Comparison of ENCODE assay signal across 8 cellular contexts in the genomic region with DNA sequence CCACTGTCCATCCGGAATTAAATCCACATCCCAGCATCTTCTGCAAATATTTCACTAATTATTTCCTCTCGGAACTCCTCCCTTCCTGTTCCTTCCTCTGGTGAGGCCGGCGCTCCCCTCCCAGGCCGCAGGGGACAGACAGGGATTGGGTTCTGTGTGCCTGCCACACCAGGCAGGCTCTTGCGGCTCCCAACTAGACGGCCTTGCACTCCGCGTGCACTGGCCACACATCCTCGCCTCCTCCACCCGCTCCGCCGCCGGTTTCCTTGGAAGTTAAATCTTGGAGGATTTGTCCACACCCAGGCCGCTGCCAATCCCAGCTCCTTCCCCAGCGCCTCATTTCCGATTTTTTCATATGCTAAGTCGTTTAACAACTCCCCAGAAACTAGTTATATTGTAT.
DNase-seq lines count a peak whose midpoint lies in the region; ATAC-seq and TF ChIP-seq lines count a peak whose summit lies in the region.
"Not testable (repeated sequence)": the region's sequence is repeated elsewhere in the genome, so short reads cannot be mapped to it uniquely, and the experiment has no call there.

No MANE protein-coding gene starts in this region.

- H3K4me1 ChIP-seq in left ventricle myocardium inferior = not testable (repeated sequence)

- peak overlapping the region; percentile 26 for H3K4me3 Mint-ChIP-seq in T-helper 17 cell
- not testable (repeated sequence) for H3K4me3 Mint-ChIP-seq in activated T-cell treated with anti-CD3 and anti-CD28 coated beads, Interleukin-2, amount 50 U/mL, for 72 hours; stimulated activated naive CD8-positive, alpha-beta T cell treated with anti-CD3 and anti-CD28 coated beads, Interleukin-15, Interleukin-2, amounts not matched to agents 100 ng/mL and 50 ng/mL, for 24 hours

- peak overlapping the region; percentile 3 for H3K27ac ChIP-seq in left ventricle myocardium inferior (replicated peaks)

- DNase-seq in D341Med (ENCODE audit: low spot score) = peak; percentile 13
- DNase-seq in T-helper 17 cell; activated T-cell treated with anti-CD3 and anti-CD28 coated beads, Interleukin-2, amount 50 U/mL, for 72 hours: not testable (repeated sequence)
- DNase-seq in ecto neural progenitor cell (ENCODE audit: low spot score) = peak; percentile 40
- peak; percentile 47 for DNase-seq in Right ventricle myocardium superior
- peak; percentile 33 for DNase-seq in left ventricle myocardium inferior
- DNase-seq in islet precursor cell = peak; percentile 49

- H3K27me3 ChIP-seq in left ventricle myocardium inferior (ENCODE audit: low read depth) = peaks cover 67% of the 10 kb centered on the region

- intact Hi-C loops in Right ventricle myocardium superior (cut with DNase I); left ventricle myocardium inferior (cut with micrococcal nuclease): not testable (repeated sequence)

- H3K36me3 ChIP-seq in left ventricle myocardium inferior = not testable (repeated sequence)

- H3K4me1 Mint-ChIP-seq in T-helper 17 cell = not testable (repeated sequence)
- peaks cover 16% of the 10 kb centered on the region for H3K4me1 Mint-ChIP-seq in activated T-cell treated with anti-CD3 and anti-CD28 coated beads, Interleukin-2, amount 50 U/mL, for 72 hours (ENCODE audit: low read depth)
- H3K4me1 Mint-ChIP-seq in stimulated activated naive CD8-positive, alpha-beta T cell treated with anti-CD3 and anti-CD28 coated beads, Interleukin-15, Interleukin-2, amounts not matched to agents 100 ng/mL and 50 ng/mL, for 24 hours (ENCODE audit: low read depth) = peaks cover 18% of the 10 kb centered on the region

- H3K27me3 Mint-ChIP-seq in T-helper 17 cell = peaks cover 10% of the 10 kb centered on the region
- H3K27me3 Mint-ChIP-seq in activated T-cell treated with anti-CD3 and anti-CD28 coated beads, Interleukin-2, amount 50 U/mL, for 72 hours (ENCODE audit: low read depth) = peaks cover 19% of the 10 kb centered on the region
- not testable (repeated sequence) for H3K27me3 Mint-ChIP-seq in stimulated activated naive CD8-positive, alpha-beta T cell treated with anti-CD3 and anti-CD28 coated beads, Interleukin-15, Interleukin-2, amounts not matched to agents 100 ng/mL and 50 ng/mL, for 24 hours

- not testable (repeated sequence) for H3K27ac Mint-ChIP-seq in T-helper 17 cell
- peak overlapping the region; percentile 43 for H3K27ac Mint-ChIP-seq in activated T-cell treated with anti-CD3 and anti-CD28 coated beads, Interleukin-2, amount 50 U/mL, for 72 hours
- H3K27ac Mint-ChIP-seq in stimulated activated naive CD8-positive, alpha-beta T cell treated with anti-CD3 and anti-CD28 coated beads, Interleukin-15, Interleukin-2, amounts not matched to agents 100 ng/mL and 50 ng/mL, for 24 hours = peak overlapping the region; percentile 13

- not testable (repeated sequence) for ATAC-seq in T-helper 17 cell; activated T-cell treated with anti-CD3 and anti-CD28 coated beads, Interleukin-2, amount 50 U/mL, for 72 hours (replicated peaks in 1 of 2); Right ventricle myocardium superior (ENCODE audit: poor library complexity)

- not testable (repeated sequence) for H3K4me3 ChIP-seq in left ventricle myocardium inferior

- not testable (repeated sequence) for TF ChIP-seq CTCF in left ventricle myocardium inferior (IDR thresholded peaks at IDR 0.05; ENCODE audit: borderline replicate concordance)

- not testable (repeated sequence) for H3K36me3 Mint-ChIP-seq in T-helper 17 cell (ENCODE audit: low read depth); activated T-cell treated with anti-CD3 and anti-CD28 coated beads, Interleukin-2, amount 50 U/mL, for 72 hours (ENCODE audit: insufficient read depth in 2 of 2); stimulated activated naive CD8-positive, alpha-beta T cell treated with anti-CD3 and anti-CD28 coated beads, Interleukin-15, Interleukin-2, amounts not matched to agents 100 ng/mL and 50 ng/mL, for 24 hours (ENCODE audit: low read depth)

- H3K9me3 Mint-ChIP-seq in activated T-cell treated with anti-CD3 and anti-CD28 coated beads, Interleukin-2, amount 50 U/mL, for 72 hours; stimulated activated naive CD8-positive, alpha-beta T cell treated with anti-CD3 and anti-CD28 coated beads, Interleukin-15, Interleukin-2, amounts not matched to agents 100 ng/mL and 50 ng/mL, for 24 hours: not testable (repeated sequence)

- H3K9me3 ChIP-seq in T-helper 17 cell (ENCODE audit: control insufficient read depth, low read length, poor library complexity, severe bottlenecking); left ventricle myocardium inferior (replicated peaks): not testable (repeated sequence)
